10 cellular contexts compared by ENCODE assay signal in the genomic region with DNA sequence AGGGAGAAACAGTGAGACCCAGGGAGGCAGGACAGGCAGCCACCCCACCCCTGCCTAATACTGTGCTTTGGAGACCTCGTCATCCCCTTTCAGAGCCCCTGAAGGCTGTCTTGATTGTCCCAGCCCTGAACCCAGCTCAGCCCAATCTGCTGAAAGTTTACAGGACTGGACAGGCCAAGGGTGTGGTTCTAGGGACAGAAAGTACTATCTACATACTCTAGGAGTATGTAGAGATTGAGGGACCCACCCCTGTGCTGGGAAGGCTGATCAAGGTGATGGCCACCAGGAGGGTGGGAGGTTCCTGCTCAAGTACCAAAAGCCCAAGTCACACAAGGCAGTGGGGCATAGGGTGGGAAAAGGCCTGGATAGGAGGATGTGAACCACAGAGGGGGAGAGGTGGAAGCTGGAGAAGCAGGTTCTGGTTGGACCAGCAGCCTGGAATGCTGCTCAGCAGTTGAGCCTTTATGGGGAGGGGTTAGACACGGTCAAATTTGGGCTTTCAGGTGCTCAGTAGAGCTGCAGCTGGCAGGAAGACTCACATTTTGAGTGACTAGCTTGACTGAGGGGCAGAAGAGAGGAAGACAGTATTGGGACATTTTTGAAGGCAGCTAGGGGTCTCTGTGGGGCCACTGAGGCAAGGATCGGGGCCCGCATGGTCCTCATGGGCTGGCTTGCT. TPM values are rescaled to one million over a fixed set of nuclear protein-coding genes. Genes with fewer than 3 reads are reported as not detected.
DNase-seq lines count a peak whose midpoint lies in the region; ATAC-seq and TF ChIP-seq lines count a peak whose summit lies in the region.
"Had no signal": no experiment of that assay in that cellular context is flagged by ENCODE, and none has a peak within 500 bp of the region (broad histone marks: within the 10 kb centered on the region; RNA-seq: fewer than 3 reads in every experiment).

No MANE protein-coding gene starts in this region.

- H3F3A ChIP-seq in Loucy (ENCODE audit: low read depth): no peaks in the 10 kb centered on the region

- no peak overlapping the region for H3K27ac ChIP-seq in CD8-positive, alpha-beta T cell (ENCODE audit: low read depth, low read length)
- no peak overlapping the region for H3K27ac ChIP-seq in neuronal stem cell (replicated peaks; ENCODE audit: low read length)
- H3K27ac ChIP-seq in body of pancreas: peak overlapping the region in 2 of 4 donors; percentile 17 to 20

- no peak overlapping the region for H3K18ac ChIP-seq in neuronal stem cell (ENCODE audit: low read length)

- no CpG with 5 or more reads among the region's 4 CpGs for WGBS in neuronal stem cell (ENCODE audit: extremely low coverage in 2 of 2, insufficient read length in 2 of 2, insufficient replicate concordance in 1 of 2), 2 donors
- WGBS in body of pancreas, 2 donors: 83 to 97% methylated on average over 4 of the region's 4 CpGs

- H3K27me3 ChIP-seq in CD8-positive, alpha-beta T cell (ENCODE audit: insufficient read depth, low read length): no peaks in the 10 kb centered on the region
- H3K27me3 ChIP-seq in Loucy (ENCODE audit: insufficient read depth, low read length, poor library complexity, severe bottlenecking) (no peaks in the 10 kb centered on the region), neuronal stem cell (ENCODE audit: control insufficient read depth in 3 of 3, insufficient read depth in 3 of 3, low read depth in 1 of 3, low read length in 3 of 3) (no peaks in the 10 kb centered on the region), body of pancreas (no peaks in the 10 kb centered on the region)

- peak in 1 of 7 experiments; percentile 11 for DNase-seq in CD8-positive, alpha-beta T cell
- DNase-seq in neuronal stem cell (ENCODE audit: low spot score): no peak
- no peak for DNase-seq in body of pancreas
- DNase-seq in DMS 273 (lab: John Stamatoyannopoulos, UW; ENCODE audit: unreplicated experiment): no peak
- no peak for DNase-seq in stimulated activated CD4-positive, alpha-beta T cell treated with anti-CD3 and anti-CD28 coated beads, Interleukin-4, amount 100 ng/mL, for 4 hours
- DNase-seq: COR-L47, NCI-H2029 had no signal

- H3K4ac ChIP-seq in neuronal stem cell (ENCODE audit: low read length): no peak overlapping the region

- H3K4me3 Mint-ChIP-seq in CD8-positive, alpha-beta T cell: peak overlapping the region; percentile 74
- no peak overlapping the region for H3K4me3 Mint-ChIP-seq in dendritic cell treated with granulocyte-macrophage colony-stimulating factor and Interleukin-4, amounts not matched to agents 40 ng/mL and 50 ng/mL, for 4 days

- no peaks in the 10 kb centered on the region for H3K27me3 Mint-ChIP-seq in CD8-positive, alpha-beta T cell (ENCODE audit: low read depth)
- H3K27me3 Mint-ChIP-seq in dendritic cell treated with granulocyte-macrophage colony-stimulating factor and Interleukin-4, amounts not matched to agents 40 ng/mL and 50 ng/mL, for 4 days: no peaks in the 10 kb centered on the region

- H4K8ac ChIP-seq in neuronal stem cell (ENCODE audit: low read depth, low read length): no peak overlapping the region

- H3K27ac Mint-ChIP-seq in CD8-positive, alpha-beta T cell: peak overlapping the region; percentile 87
- peak overlapping the region; percentile 21 for H3K27ac Mint-ChIP-seq in dendritic cell treated with granulocyte-macrophage colony-stimulating factor and Interleukin-4, amounts not matched to agents 40 ng/mL and 50 ng/mL, for 4 days

- peak overlapping the region; percentile 44 for H3K14ac ChIP-seq in neuronal stem cell (ENCODE audit: low read length)

- H3K4me3 ChIP-seq in CD8-positive, alpha-beta T cell (ENCODE audit: low read depth, low read length): no peak overlapping the region
- peak overlapping the region; percentile 67 for H3K4me3 ChIP-seq in Loucy (ENCODE audit: low read length, poor library complexity, severe bottlenecking)
- H3K4me3 ChIP-seq in neuronal stem cell (ENCODE audit: low read length in 2 of 2): no peak overlapping the region
- H3K4me3 ChIP-seq in body of pancreas: no peak overlapping the region

- H2AK5ac ChIP-seq in neuronal stem cell (ENCODE audit: low read depth, low read length): no peak overlapping the region

- no peaks in the 10 kb centered on the region for H3K9me3 ChIP-seq in CD8-positive, alpha-beta T cell (ENCODE audit: low read length)
- no peaks in the 10 kb centered on the region for H3K9me3 ChIP-seq in Loucy (ENCODE audit: insufficient read depth, low read depth, low read length)
- no peaks in the 10 kb centered on the region for H3K9me3 ChIP-seq in neuronal stem cell (replicated peaks in 1 of 2; ENCODE audit: control insufficient read depth in 2 of 2, insufficient read depth in 1 of 2, low read depth in 1 of 2, low read length in 2 of 2)
- H3K9me3 ChIP-seq in body of pancreas: no peaks in the 10 kb centered on the region

- H2BK15ac ChIP-seq in neuronal stem cell (ENCODE audit: low read length): no peak overlapping the region

- peak overlapping the region; percentile 93 for H3K4me2 ChIP-seq in Loucy (ENCODE audit: low read depth, low read length, poor library complexity, severe bottlenecking)
- H3K4me2 ChIP-seq in neuronal stem cell (ENCODE audit: insufficient read depth, low read length, poor library complexity, severe bottlenecking): no peak overlapping the region

- peak overlapping the region; percentile 85 for H3K23ac ChIP-seq in neuronal stem cell (ENCODE audit: low read depth, low read length, poor library complexity)

- peaks cover 66% of the 10 kb centered on the region for H3K4me1 ChIP-seq in CD8-positive, alpha-beta T cell (ENCODE audit: insufficient read depth, low read length)
- H3K4me1 ChIP-seq in Loucy (ENCODE audit: insufficient read depth, low read length, poor library complexity, severe bottlenecking): peaks cover 87% of the 10 kb centered on the region
- H3K4me1 ChIP-seq in neuronal stem cell (ENCODE audit: control insufficient read depth in 2 of 2, insufficient read depth in 1 of 2, low read depth in 1 of 2, low read length in 2 of 2): peaks cover 4 to 6% of the 10 kb centered on the region in 2 donors
- H3K4me1 ChIP-seq in body of pancreas: peaks cover 52% of the 10 kb centered on the region

- no peak for ATAC-seq in CD8-positive, alpha-beta T cell
- ATAC-seq in body of pancreas: no peak
- ATAC-seq in GM18867 (IDR thresholded peaks at IDR 0.05; ENCODE audit: unreplicated experiment): no peak

- H4K91ac ChIP-seq in neuronal stem cell (ENCODE audit: low read depth, low read length, poor library complexity): no peak overlapping the region

- H2BK120ac ChIP-seq in neuronal stem cell (ENCODE audit: low read depth, low read length): no peak overlapping the region

- no peaks in the 10 kb centered on the region for H3K9me3 Mint-ChIP-seq in CD8-positive, alpha-beta T cell
- H3K9me3 Mint-ChIP-seq in dendritic cell treated with granulocyte-macrophage colony-stimulating factor and Interleukin-4, amounts not matched to agents 40 ng/mL and 50 ng/mL, for 4 days: no peaks in the 10 kb centered on the region

- no peak overlapping the region for H2BK12ac ChIP-seq in neuronal stem cell (ENCODE audit: low read length)

- peaks cover 94% of the 10 kb centered on the region for H3K79me2 ChIP-seq in Loucy (ENCODE audit: insufficient read depth, low read length)

- no peaks in the 10 kb centered on the region for H3K36me3 ChIP-seq in CD8-positive, alpha-beta T cell (ENCODE audit: insufficient read depth, low read length)
- H3K36me3 ChIP-seq in Loucy (ENCODE audit: insufficient read depth, low read length) (peaks cover 2% of the 10 kb centered on the region; the same call in 1 of the 2 replicates), neuronal stem cell (replicated peaks in 1 of 2; ENCODE audit: control insufficient read depth in 2 of 2, insufficient read depth in 2 of 2, low read length in 2 of 2) (peaks cover 0 to 2% of the 10 kb centered on the region in 2 donors), body of pancreas (replicated peaks in 1 of 2; ENCODE audit: insufficient read depth in 1 of 2, low read depth in 2 of 2) (no peaks in the 10 kb centered on the region)

- no peaks in the 10 kb centered on the region for H3K9me2 ChIP-seq in Loucy (replicated peaks; ENCODE audit: low read depth, low read length)

- no peak overlapping the region for H2BK5ac ChIP-seq in neuronal stem cell (ENCODE audit: low read length)

- CTCF ChIA-PET in CD8-positive, alpha-beta T cell (lab: Charles Lee): interaction anchor here (1.2 to 3.2 kb wide), 2 partner anchors 12 to 39 kb away, joined by 3 to 18 read pairs; no protein-coding TSS in a partner anchor

- H3K79me1 ChIP-seq in neuronal stem cell (ENCODE audit: low read depth, low read length): peaks cover 2% of the 10 kb centered on the region

- no peaks in the 10 kb centered on the region for H4K20me1 ChIP-seq in Loucy (ENCODE audit: insufficient read depth, low read length, poor library complexity, severe bottlenecking)

- no peak overlapping the region for H2AFZ ChIP-seq in Loucy (ENCODE audit: low read length)
- H2AFZ ChIP-seq in neuronal stem cell (ENCODE audit: low read length): no peak overlapping the region

- POLR2A ChIA-PET in CD8-positive, alpha-beta T cell (lab: Charles Lee): no interaction called here

- intact Hi-C loops in CD8-positive, alpha-beta T cell (cut with DNase I, micrococcal nuclease): loop anchor here (5.0 kb wide), 2 partner anchors 39 to 294 kb away; partner anchors contain the start of gene ALS2CL (in 1 of the 2)
- intact Hi-C loops in dendritic cell treated with granulocyte-macrophage colony-stimulating factor and Interleukin-4, amounts not matched to agents 40 ng/mL and 50 ng/mL, for 4 days (cut with micrococcal nuclease): no loop called here
- intact Hi-C loops in body of pancreas (cut with DNase I): no loop called here

- H3K9ac ChIP-seq in Loucy (ENCODE audit: low read depth, low read length, poor library complexity, severe bottlenecking): peak overlapping the region; percentile 73
- no peak overlapping the region for H3K9ac ChIP-seq in neuronal stem cell (ENCODE audit: low read depth, low read length, poor library complexity)

- TF ChIP-seq CTCF in CD8-positive, alpha-beta T cell (IDR thresholded peaks at IDR 0.05): no peak
- TF ChIP-seq CTCF in Loucy (conservative IDR thresholded peaks at IDR 0.05; ENCODE audit: low read length) (no peak), body of pancreas (IDR thresholded peaks at IDR 0.05) (no peak)

- peaks cover 7% of the 10 kb centered on the region for H3K36me3 Mint-ChIP-seq in CD8-positive, alpha-beta T cell
- H3K36me3 Mint-ChIP-seq in dendritic cell treated with granulocyte-macrophage colony-stimulating factor and Interleukin-4, amounts not matched to agents 40 ng/mL and 50 ng/mL, for 4 days (ENCODE audit: low read depth): peaks cover 35% of the 10 kb centered on the region

- H3K4me1 Mint-ChIP-seq in CD8-positive, alpha-beta T cell (ENCODE audit: low read depth): peaks cover 80% of the 10 kb centered on the region
- H3K4me1 Mint-ChIP-seq in dendritic cell treated with granulocyte-macrophage colony-stimulating factor and Interleukin-4, amounts not matched to agents 40 ng/mL and 50 ng/mL, for 4 days (ENCODE audit: low read depth): peaks cover 100% of the 10 kb centered on the region

- TF ChIP-seq POLR2A in body of pancreas (IDR thresholded peaks at IDR 0.05): no peak

RNA-seq across cellular contexts. Expression of gene NBEAL2, which starts 6.7 kb away (rescaled TPM):
- total RNA-seq in CD8-positive, alpha-beta T cell: 100 to 1,000 TPM; 187 to 201 TPM
- polyA plus RNA-seq in neuronal stem cell (2013, experiment 1 of 2): 5.9 TPM
- polyA plus RNA-seq in neuronal stem cell (2013, experiment 2 of 2): 6.2 TPM
- 100 to 1,000 TPM in 1 of 2 donors, 10 to 100 TPM in 1; 98.8 to 151 TPM for total RNA-seq in body of pancreas

RNA-seq across cellular contexts. Expression of gene CCDC12, which starts 9.6 kb away (rescaled TPM):
- total RNA-seq in CD8-positive, alpha-beta T cell: 100 to 1,000 TPM in 1 of 2 experiments, 10 to 100 TPM in 1; 99.9 to 107 TPM
- polyA plus RNA-seq in neuronal stem cell (2013, experiment 1 of 2): 56.1 TPM
- polyA plus RNA-seq in neuronal stem cell (2013, experiment 2 of 2): 55.5 TPM
- total RNA-seq in body of pancreas: 10 to 100 TPM; 25.4 to 67.2 TPM

Comparison
In these comparisons a context has a peak if more than half of its experiments do, and no peak if none do; other contexts are left out.
1. intact Hi-C loops: an anchor here in CD8-positive, alpha-beta T cell (5.0 kb wide); none called in dendritic cell treated with granulocyte-macrophage colony-stimulating factor and Interleukin-4, amounts not matched to agents 40 ng/mL and 50 ng/mL, for 4 days and body of pancreas.